ENCODE assay signal across 1 cellular context in genomic region chr18:33469699-33470098, GRCh38.
TF ChIP-seq lines count a peak whose summit lies in the region.

No MANE protein-coding gene starts in this region.

TF ChIP-seq in K562, 482 proteins besides CTCF, POLR2A, EP300 and RAD21 (continued from another document and continues in another):
- TF ChIP-seq RNF219 (CRISPR knock-in tag; IDR thresholded peaks at IDR 0.05) (no peak), IRF2 (CRISPR knock-in tag; IDR thresholded peaks at IDR 0.05) (no peak), GABPB2 (CRISPR knock-in tag; conservative IDR thresholded peaks at IDR 0.05) (no peak), CC2D1A (IDR thresholded peaks at IDR 0.05) (0 out of 2 replicates have a peak, but pooled peaks have one; percentile 14), TAF1 (IDR thresholded peaks at IDR 0.05; ENCODE audit: control insufficient read depth, extremely low read depth, insufficient read depth, low read length, severe bottlenecking) (no peak), ZHX1 (conservative IDR thresholded peaks at IDR 0.05; ENCODE audit: low read length) (no peak), ZBTB11 (CRISPR knock-in tag; IDR thresholded peaks at IDR 0.05) (no peak), ETS2 (tag; IDR thresholded peaks at IDR 0.05; ENCODE audit: borderline replicate concordance, poor library complexity, severe bottlenecking) (no peak), ZNF384 (IDR thresholded peaks at IDR 0.05; ENCODE audit: low read depth, low read length) (no peak), ZNF717 (CRISPR knock-in tag; IDR thresholded peaks at IDR 0.05) (no peak), CHCHD3 (CRISPR knock-in tag; IDR thresholded peaks at IDR 0.05) (no peak), ARID1B (IDR thresholded peaks at IDR 0.05) (peak; percentile 87), MGA (IDR thresholded peaks at IDR 0.05) (no peak), RFX1 (IDR thresholded peaks at IDR 0.05) (no peak), NCOR1 (IDR thresholded peaks at IDR 0.05) (peak; percentile 68), ESRRA (IDR thresholded peaks at IDR 0.05; ENCODE audit: borderline replicate concordance, low read depth) (no peak), ZNF197 (CRISPR knock-in tag; IDR thresholded peaks at IDR 0.05; ENCODE audit: low read depth) (no peak), ZSCAN32 (CRISPR knock-in tag; IDR thresholded peaks at IDR 0.05) (no peak), PATZ1 (CRISPR knock-in tag; IDR thresholded peaks at IDR 0.05; ENCODE audit: borderline replicate concordance) (no peak), ATF2 (CRISPR knock-in tag; IDR thresholded peaks at IDR 0.05) (no peak), IRF1 (CRISPR knock-in tag; IDR thresholded peaks at IDR 0.05; ENCODE audit: borderline replicate concordance) (no peak), MTA2 (IDR thresholded peaks at IDR 0.05; ENCODE audit: low read depth) (peak; percentile 39; the same call in 1 of the 2 replicates), ZNF740 (CRISPR knock-in tag; IDR thresholded peaks at IDR 0.05) (no peak), ZNF740 (tag; IDR thresholded peaks at IDR 0.05) (no peak), HMGN3 (IDR thresholded peaks at IDR 0.05; ENCODE audit: borderline replicate concordance, extremely low read depth, insufficient read length, low read depth, low read length) (peak; percentile 23), TRIM24 (IDR thresholded peaks at IDR 0.05) (no peak), POU5F1 (IDR thresholded peaks at IDR 0.05; ENCODE audit: borderline replicate concordance, low read depth, low read length, partially characterized antibody) (no peak), THRAP3 (IDR thresholded peaks at IDR 0.05; ENCODE audit: borderline replicate concordance) (no peak), DIDO1 (tag; IDR thresholded peaks at IDR 0.05; ENCODE audit: low read depth) (no peak), SMARCE1 (IDR thresholded peaks at IDR 0.05) (peak; percentile 62; the same call in 1 of the 2 replicates), KLF16 (IDR thresholded peaks at IDR 0.05) (peak; percentile 34; the same call in 1 of the 2 replicates), ZNF445 (CRISPR knock-in tag; IDR thresholded peaks at IDR 0.05; ENCODE audit: low read depth) (no peak)
